Comparison of ENCODE assay signal across 1 cellular context in the genomic region with DNA sequence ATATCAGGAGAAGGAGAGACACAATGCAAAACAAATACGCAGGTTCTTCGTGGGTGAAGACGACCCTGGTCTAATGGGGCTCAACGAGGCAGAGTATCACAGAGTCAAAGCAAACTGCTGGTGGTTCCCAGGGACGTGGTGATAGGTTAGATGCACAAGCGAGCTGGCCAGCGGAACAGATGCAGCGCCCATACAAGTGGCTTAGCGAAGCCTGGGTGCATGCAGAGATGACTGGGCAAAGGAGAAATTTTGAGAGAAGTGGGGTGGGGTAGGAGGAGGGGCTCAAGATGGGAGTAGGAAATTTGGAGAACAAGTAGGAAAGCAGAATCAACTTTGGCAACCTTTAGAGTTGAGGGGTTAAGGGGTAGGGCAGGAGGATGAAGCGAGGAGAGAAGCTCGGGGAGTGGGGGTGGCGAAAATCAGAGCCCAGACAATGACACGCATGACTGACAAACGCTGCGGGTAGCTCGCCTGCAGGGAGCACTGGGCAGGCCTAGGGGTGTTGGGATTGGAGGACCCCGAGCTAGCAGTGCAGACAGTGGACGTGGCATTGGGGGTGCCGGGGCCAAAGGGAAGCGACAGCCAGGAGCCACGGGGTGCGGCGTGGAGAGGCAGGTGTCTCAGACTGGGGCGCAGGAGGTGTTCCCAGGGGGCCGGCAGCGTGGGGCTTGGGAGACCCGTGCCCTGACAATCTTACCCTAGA.
TF ChIP-seq lines count a peak whose summit lies in the region.

No MANE protein-coding gene starts in this region.

TF ChIP-seq in HepG2, 621 proteins besides CTCF, POLR2A, EP300 and RAD21 (continued from another document and continues in another):
- TF ChIP-seq, protein P1, sequence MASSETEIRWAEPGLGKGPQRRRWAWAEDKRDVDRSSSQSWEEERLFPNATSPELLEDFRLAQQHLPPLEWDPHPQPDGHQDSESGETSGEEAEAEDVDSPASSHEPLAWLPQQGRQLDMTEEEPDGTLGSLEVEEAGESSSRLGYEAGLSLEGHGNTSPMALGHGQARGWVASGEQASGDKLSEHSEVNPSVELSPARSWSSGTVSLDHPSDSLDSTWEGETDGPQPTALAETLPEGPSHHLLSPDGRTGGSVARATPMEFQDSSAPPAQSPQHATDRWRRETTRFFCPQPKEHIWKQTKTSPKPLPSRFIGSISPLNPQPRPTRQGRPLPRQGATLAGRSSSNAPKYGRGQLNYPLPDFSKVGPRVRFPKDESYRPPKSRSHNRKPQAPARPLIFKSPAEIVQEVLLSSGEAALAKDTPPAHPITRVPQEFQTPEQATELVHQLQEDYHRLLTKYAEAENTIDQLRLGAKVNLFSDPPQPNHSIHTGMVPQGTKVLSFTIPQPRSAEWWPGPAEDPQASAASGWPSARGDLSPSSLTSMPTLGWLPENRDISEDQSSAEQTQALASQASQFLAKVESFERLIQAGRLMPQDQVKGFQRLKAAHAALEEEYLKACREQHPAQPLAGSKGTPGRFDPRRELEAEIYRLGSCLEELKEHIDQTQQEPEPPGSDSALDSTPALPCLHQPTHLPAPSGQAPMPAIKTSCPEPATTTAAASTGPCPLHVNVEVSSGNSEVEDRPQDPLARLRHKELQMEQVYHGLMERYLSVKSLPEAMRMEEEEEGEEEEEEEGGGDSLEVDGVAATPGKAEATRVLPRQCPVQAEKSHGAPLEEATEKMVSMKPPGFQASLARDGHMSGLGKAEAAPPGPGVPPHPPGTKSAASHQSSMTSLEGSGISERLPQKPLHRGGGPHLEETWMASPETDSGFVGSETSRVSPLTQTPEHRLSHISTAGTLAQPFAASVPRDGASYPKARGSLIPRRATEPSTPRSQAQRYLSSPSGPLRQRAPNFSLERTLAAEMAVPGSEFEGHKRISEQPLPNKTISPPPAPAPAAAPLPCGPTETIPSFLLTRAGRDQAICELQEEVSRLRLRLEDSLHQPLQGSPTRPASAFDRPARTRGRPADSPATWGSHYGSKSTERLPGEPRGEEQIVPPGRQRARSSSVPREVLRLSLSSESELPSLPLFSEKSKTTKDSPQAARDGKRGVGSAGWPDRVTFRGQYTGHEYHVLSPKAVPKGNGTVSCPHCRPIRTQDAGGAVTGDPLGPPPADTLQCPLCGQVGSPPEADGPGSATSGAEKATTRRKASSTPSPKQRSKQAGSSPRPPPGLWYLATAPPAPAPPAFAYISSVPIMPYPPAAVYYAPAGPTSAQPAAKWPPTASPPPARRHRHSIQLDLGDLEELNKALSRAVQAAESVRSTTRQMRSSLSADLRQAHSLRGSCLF (CRISPR knock-in tag; IDR thresholded peaks at IDR 0.05; ENCODE audit: borderline replicate concordance) = no peak
- TF ChIP-seq ELF1 (CRISPR knock-in tag; IDR thresholded peaks at IDR 0.05) (no peak), TEAD2 (CRISPR knock-in tag; IDR thresholded peaks at IDR 0.05) (no peak), SP5 (CRISPR knock-in tag; IDR thresholded peaks at IDR 0.05; ENCODE audit: borderline replicate concordance, low read depth) (0 out of 2 replicates have a peak, but pooled peaks have one; percentile 1), STAG1 (CRISPR knock-in tag; IDR thresholded peaks at IDR 0.05) (no peak), ARNT (IDR thresholded peaks at IDR 0.05) (no peak), ERF (CRISPR knock-in tag; IDR thresholded peaks at IDR 0.05) (no peak), ZKSCAN1 (IDR thresholded peaks at IDR 0.05; ENCODE audit: low read length) (no peak), MLLT10 (CRISPR knock-in tag; IDR thresholded peaks at IDR 0.05) (no peak), ZFP36L1 (CRISPR knock-in tag; IDR thresholded peaks at IDR 0.05) (no peak), FOXP1 (IDR thresholded peaks at IDR 0.05) (no peak), FOXP1 (CRISPR knock-in tag; IDR thresholded peaks at IDR 0.05) (no peak), TOE1 (CRISPR knock-in tag; IDR thresholded peaks at IDR 0.05) (no peak), ISL2 (CRISPR knock-in tag; IDR thresholded peaks at IDR 0.05) (0 out of 2 replicates have a peak, but pooled peaks have one; percentile 13), TOPORS (CRISPR knock-in tag; IDR thresholded peaks at IDR 0.05) (no peak), KAT2B (IDR thresholded peaks at IDR 0.05; ENCODE audit: borderline replicate concordance, low read depth, low read length) (no peak), ZNF136 (CRISPR knock-in tag; IDR thresholded peaks at IDR 0.05; ENCODE audit: low read depth) (no peak), RCOR2 (CRISPR knock-in tag; IDR thresholded peaks at IDR 0.05) (no peak), GATA4 (IDR thresholded peaks at IDR 0.05; ENCODE audit: borderline replicate concordance, low read depth) (no peak), MEIS1 (CRISPR knock-in tag; IDR thresholded peaks at IDR 0.05; ENCODE audit: borderline replicate concordance) (no peak; the same call in 1 of the 2 replicates), ZNF317 (CRISPR knock-in tag; IDR thresholded peaks at IDR 0.05) (peak; percentile 3; the same call in 1 of the 2 replicates), ZFP36L2 (CRISPR knock-in tag; IDR thresholded peaks at IDR 0.05) (no peak), MTF1 (CRISPR knock-in tag; IDR thresholded peaks at IDR 0.05) (no peak), MTA1 (CRISPR knock-in tag; IDR thresholded peaks at IDR 0.05; ENCODE audit: borderline replicate concordance) (peak; percentile 15; the same call in 1 of the 2 replicates), ZNF350 (CRISPR knock-in tag; IDR thresholded peaks at IDR 0.05; ENCODE audit: borderline replicate concordance, low read depth) (no peak), ZNF724P (CRISPR knock-in tag; IDR thresholded peaks at IDR 0.05; ENCODE audit: borderline replicate concordance) (no peak; the same call in 1 of the 2 replicates), SRY (CRISPR knock-in tag; IDR thresholded peaks at IDR 0.05) (no peak)
- TF ChIP-seq, protein P2, sequence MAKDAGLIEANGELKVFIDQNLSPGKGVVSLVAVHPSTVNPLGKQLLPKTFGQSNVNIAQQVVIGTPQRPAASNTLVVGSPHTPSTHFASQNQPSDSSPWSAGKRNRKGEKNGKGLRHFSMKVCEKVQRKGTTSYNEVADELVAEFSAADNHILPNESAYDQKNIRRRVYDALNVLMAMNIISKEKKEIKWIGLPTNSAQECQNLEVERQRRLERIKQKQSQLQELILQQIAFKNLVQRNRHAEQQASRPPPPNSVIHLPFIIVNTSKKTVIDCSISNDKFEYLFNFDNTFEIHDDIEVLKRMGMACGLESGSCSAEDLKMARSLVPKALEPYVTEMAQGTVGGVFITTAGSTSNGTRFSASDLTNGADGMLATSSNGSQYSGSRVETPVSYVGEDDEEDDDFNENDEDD (CRISPR knock-in tag; IDR thresholded peaks at IDR 0.05; ENCODE audit: borderline replicate concordance) = no peak
- TF ChIP-seq, protein P3, sequence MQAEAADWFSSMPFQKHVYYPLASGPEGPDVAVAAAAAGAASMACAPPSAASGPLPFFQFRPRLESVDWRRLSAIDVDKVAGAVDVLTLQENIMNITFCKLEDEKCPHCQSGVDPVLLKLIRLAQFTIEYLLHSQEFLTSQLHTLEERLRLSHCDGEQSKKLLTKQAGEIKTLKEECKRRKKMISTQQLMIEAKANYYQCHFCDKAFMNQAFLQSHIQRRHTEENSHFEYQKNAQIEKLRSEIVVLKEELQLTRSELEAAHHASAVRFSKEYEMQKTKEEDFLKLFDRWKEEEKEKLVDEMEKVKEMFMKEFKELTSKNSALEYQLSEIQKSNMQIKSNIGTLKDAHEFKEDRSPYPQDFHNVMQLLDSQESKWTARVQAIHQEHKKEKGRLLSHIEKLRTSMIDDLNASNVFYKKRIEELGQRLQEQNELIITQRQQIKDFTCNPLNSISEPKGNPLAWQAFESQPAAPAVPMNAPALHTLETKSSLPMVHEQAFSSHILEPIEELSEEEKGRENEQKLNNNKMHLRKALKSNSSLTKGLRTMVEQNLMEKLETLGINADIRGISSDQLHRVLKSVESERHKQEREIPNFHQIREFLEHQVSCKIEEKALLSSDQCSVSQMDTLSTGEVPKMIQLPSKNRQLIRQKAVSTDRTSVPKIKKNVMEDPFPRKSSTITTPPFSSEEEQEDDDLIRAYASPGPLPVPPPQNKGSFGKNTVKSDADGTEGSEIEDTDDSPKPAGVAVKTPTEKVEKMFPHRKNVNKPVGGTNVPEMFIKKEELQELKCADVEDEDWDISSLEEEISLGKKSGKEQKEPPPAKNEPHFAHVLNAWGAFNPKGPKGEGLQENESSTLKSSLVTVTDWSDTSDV (CRISPR knock-in tag; IDR thresholded peaks at IDR 0.05) = no peak
- TF ChIP-seq, protein P4, sequence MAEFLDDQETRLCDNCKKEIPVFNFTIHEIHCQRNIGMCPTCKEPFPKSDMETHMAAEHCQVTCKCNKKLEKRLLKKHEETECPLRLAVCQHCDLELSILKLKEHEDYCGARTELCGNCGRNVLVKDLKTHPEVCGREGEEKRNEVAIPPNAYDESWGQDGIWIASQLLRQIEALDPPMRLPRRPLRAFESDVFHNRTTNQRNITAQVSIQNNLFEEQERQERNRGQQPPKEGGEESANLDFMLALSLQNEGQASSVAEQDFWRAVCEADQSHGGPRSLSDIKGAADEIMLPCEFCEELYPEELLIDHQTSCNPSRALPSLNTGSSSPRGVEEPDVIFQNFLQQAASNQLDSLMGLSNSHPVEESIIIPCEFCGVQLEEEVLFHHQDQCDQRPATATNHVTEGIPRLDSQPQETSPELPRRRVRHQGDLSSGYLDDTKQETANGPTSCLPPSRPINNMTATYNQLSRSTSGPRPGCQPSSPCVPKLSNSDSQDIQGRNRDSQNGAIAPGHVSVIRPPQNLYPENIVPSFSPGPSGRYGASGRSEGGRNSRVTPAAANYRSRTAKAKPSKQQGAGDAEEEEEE (CRISPR knock-in tag; IDR thresholded peaks at IDR 0.05; ENCODE audit: borderline replicate concordance) = no peak; the same call in 1 of the 2 replicates
- TF ChIP-seq, protein P5, sequence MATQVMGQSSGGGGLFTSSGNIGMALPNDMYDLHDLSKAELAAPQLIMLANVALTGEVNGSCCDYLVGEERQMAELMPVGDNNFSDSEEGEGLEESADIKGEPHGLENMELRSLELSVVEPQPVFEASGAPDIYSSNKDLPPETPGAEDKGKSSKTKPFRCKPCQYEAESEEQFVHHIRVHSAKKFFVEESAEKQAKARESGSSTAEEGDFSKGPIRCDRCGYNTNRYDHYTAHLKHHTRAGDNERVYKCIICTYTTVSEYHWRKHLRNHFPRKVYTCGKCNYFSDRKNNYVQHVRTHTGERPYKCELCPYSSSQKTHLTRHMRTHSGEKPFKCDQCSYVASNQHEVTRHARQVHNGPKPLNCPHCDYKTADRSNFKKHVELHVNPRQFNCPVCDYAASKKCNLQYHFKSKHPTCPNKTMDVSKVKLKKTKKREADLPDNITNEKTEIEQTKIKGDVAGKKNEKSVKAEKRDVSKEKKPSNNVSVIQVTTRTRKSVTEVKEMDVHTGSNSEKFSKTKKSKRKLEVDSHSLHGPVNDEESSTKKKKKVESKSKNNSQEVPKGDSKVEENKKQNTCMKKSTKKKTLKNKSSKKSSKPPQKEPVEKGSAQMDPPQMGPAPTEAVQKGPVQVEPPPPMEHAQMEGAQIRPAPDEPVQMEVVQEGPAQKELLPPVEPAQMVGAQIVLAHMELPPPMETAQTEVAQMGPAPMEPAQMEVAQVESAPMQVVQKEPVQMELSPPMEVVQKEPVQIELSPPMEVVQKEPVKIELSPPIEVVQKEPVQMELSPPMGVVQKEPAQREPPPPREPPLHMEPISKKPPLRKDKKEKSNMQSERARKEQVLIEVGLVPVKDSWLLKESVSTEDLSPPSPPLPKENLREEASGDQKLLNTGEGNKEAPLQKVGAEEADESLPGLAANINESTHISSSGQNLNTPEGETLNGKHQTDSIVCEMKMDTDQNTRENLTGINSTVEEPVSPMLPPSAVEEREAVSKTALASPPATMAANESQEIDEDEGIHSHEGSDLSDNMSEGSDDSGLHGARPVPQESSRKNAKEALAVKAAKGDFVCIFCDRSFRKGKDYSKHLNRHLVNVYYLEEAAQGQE (IDR thresholded peaks at IDR 0.05; ENCODE audit: borderline replicate concordance in 1 of 2, low read depth in 1 of 2, low read length in 2 of 2) = no peak
- TF ChIP-seq, protein P6, sequence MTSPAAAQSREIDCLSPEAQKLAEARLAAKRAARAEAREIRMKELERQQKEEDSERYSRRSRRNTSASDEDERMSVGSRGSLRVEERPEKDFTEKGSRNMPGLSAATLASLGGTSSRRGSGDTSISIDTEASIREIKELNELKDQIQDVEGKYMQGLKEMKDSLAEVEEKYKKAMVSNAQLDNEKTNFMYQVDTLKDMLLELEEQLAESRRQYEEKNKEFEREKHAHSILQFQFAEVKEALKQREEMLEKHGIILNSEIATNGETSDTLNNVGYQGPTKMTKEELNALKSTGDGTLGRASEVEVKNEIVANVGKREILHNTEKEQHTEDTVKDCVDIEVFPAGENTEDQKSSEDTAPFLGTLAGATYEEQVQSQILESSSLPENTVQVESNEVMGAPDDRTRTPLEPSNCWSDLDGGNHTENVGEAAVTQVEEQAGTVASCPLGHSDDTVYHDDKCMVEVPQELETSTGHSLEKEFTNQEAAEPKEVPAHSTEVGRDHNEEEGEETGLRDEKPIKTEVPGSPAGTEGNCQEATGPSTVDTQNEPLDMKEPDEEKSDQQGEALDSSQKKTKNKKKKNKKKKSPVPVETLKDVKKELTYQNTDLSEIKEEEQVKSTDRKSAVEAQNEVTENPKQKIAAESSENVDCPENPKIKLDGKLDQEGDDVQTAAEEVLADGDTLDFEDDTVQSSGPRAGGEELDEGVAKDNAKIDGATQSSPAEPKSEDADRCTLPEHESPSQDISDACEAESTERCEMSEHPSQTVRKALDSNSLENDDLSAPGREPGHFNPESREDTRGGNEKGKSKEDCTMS (CRISPR knock-in tag; conservative IDR thresholded peaks at IDR 0.05) = no peak
- TF ChIP-seq, protein P7, sequence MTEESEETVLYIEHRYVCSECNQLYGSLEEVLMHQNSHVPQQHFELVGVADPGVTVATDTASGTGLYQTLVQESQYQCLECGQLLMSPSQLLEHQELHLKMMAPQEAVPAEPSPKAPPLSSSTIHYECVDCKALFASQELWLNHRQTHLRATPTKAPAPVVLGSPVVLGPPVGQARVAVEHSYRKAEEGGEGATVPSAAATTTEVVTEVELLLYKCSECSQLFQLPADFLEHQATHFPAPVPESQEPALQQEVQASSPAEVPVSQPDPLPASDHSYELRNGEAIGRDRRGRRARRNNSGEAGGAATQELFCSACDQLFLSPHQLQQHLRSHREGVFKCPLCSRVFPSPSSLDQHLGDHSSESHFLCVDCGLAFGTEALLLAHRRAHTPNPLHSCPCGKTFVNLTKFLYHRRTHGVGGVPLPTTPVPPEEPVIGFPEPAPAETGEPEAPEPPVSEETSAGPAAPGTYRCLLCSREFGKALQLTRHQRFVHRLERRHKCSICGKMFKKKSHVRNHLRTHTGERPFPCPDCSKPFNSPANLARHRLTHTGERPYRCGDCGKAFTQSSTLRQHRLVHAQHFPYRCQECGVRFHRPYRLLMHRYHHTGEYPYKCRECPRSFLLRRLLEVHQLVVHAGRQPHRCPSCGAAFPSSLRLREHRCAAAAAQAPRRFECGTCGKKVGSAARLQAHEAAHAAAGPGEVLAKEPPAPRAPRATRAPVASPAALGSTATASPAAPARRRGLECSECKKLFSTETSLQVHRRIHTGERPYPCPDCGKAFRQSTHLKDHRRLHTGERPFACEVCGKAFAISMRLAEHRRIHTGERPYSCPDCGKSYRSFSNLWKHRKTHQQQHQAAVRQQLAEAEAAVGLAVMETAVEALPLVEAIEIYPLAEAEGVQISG (CRISPR knock-in tag; IDR thresholded peaks at IDR 0.05) = no peak; the same call in 1 of the 2 replicates
- TF ChIP-seq, protein P8, sequence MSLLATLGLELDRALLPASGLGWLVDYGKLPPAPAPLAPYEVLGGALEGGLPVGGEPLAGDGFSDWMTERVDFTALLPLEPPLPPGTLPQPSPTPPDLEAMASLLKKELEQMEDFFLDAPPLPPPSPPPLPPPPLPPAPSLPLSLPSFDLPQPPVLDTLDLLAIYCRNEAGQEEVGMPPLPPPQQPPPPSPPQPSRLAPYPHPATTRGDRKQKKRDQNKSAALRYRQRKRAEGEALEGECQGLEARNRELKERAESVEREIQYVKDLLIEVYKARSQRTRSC (CRISPR knock-in tag; IDR thresholded peaks at IDR 0.05; ENCODE audit: low read depth) = peak; percentile 37; the same call in 1 of the 2 replicates
